26 cellular contexts compared by ENCODE assay signal in the genomic region with DNA sequence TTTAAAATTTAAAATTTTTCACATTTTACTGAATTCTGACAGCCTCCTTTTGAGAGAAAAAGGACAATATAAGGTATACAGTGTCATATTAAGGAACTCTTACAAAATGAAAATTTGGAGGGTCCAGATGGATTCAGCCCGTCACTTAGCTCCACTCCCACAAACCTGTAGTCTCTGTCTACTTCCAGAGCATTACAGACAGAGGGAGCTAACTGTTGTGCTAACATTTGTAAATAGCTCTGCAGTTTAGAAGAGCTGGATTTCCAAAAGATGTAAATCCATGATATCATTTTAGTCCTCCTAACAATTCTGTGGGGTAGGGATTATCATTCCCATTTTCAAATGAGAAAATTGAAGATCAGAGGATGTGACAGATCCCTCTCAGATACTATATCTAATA. TPM values are rescaled to one million over a fixed set of nuclear protein-coding genes. Genes with fewer than 3 reads are reported as not detected.
A peak's percentile ranks its signal among the peaks of the same experiment; 100 is the strongest.
DNase-seq lines count a peak whose midpoint lies in the region; ATAC-seq, FAIRE-seq and TF ChIP-seq lines count a peak whose summit lies in the region.
"Had no signal": no experiment of that assay in that cellular context is flagged by ENCODE, and none has a peak within 500 bp of the region (broad histone marks: within the 10 kb centered on the region; RNA-seq: fewer than 3 reads in every experiment).

No MANE protein-coding gene starts in this region.

- BruUV-seq in HepG2 (replicated peaks; lab: Mats Ljungman, UMichigan) = no TSS peak

- TF ChIP-seq POLR2A in HepG2 (IDR thresholded peaks at IDR 0.05; ENCODE audit: insufficient read depth in 1 of 2, low read depth in 2 of 2, low read length in 2 of 2) = no peak
- no peak for TF ChIP-seq POLR2A in right lobe of liver (IDR thresholded peaks at IDR 0.05)

- no peaks in the 10 kb centered on the region for H3K36me3 Mint-ChIP-seq in chondrocyte (ENCODE audit: low read depth)
- H3K36me3 Mint-ChIP-seq: activated naive CD4-positive, alpha-beta T cell treated with anti-CD3 and anti-CD28 coated beads, Interleukin-2, amount 50 U/mL, for 24 hours; brain; memory B cell had no signal

- H3K4me1 ChIP-seq in HepG2 (ENCODE audit: insufficient read depth, low read length) (peaks cover 26% of the 10 kb centered on the region), right lobe of liver (peaks cover 0 to 28% (median 6%) of the 10 kb centered on the region in 4 donors), hepatocyte (ENCODE audit: insufficient read depth) (no peaks in the 10 kb centered on the region)

- 93% methylated on average over 1 of the region's 1 CpG for WGBS in HepG2 (ENCODE audit: low lambda C conversion rate)
- 73% methylated on average over 1 of the region's 1 CpG for WGBS in right lobe of liver (ENCODE audit: insufficient coverage, low coverage, low lambda C conversion rate, missing lambda C conversion rate)
- WGBS in hepatocyte (ENCODE audit: low lambda C conversion rate, missing lambda C conversion rate) = 76% methylated on average over 1 of the region's 1 CpG

- TF ChIP-seq EP300 in HepG2 (IDR thresholded peaks at IDR 0.05; ENCODE audit: low read depth in 2 of 2, low read length in 2 of 2) (no peak), HepG2 (CRISPR knock-in tag; IDR thresholded peaks at IDR 0.05; ENCODE audit: borderline replicate concordance) (no peak)

- POLR2A ChIA-PET in HepG2 (lab: Yijun Ruan, JAX) = no interaction called here

- in situ Hi-C loops in HepG2 (cut with HindIII; ENCODE audit: extremely low pct_ligation_motif_present, low pct_unique_long_range_greater_than_20kb) = no loop called here

- H4K20me1 ChIP-seq in HepG2 (ENCODE audit: insufficient read depth, low read length) (no peaks in the 10 kb centered on the region), hepatocyte (ENCODE audit: insufficient read depth, poor library complexity, severe bottlenecking) (no peaks in the 10 kb centered on the region)

- H3K27ac ChIP-seq in HepG2 (ENCODE audit: extremely low read length, insufficient read depth, low read length) = no peak overlapping the region
- H3K27ac ChIP-seq in right lobe of liver = no peak overlapping the region
- H3K27ac ChIP-seq in hepatocyte = no peak overlapping the region
- H3K27ac ChIP-seq: HL-60 had no signal

- intact Hi-C loops in HepG2 (cut with micrococcal nuclease; ENCODE audit: unreplicated experiment) = no loop called here
- intact Hi-C loops in right lobe of liver (cut with DNase I) = no loop called here

- H2AFZ ChIP-seq in HepG2 (ENCODE audit: low read length) (no peak overlapping the region), hepatocyte (no peak overlapping the region)

- H3K4me3 ChIP-seq in HepG2 (replicated peaks in 1 of 3; ENCODE audit: insufficient read depth in 1 of 3, low read depth in 2 of 3, low read length in 3 of 3) (no peak overlapping the region), right lobe of liver (no peak overlapping the region), hepatocyte (no peak overlapping the region)
- H3K4me3 ChIP-seq: K562, transverse colon had no signal

- H3K27me3 ChIP-seq in HepG2 (ENCODE audit: control insufficient read depth in 1 of 2, insufficient read depth in 2 of 2, low read length in 2 of 2) (no peaks in the 10 kb centered on the region), right lobe of liver (no peaks in the 10 kb centered on the region), hepatocyte (no peaks in the 10 kb centered on the region)
- H3K27me3 ChIP-seq: transverse colon had no signal

- CTCF ChIA-PET in HepG2 (lab: Yijun Ruan, JAX; ENCODE audit: low intra/inter-chr PET ratio, low total read pairs) = no interaction called here

- H3K9me3 ChIP-seq in HepG2 (ENCODE audit: low read length) (no peaks in the 10 kb centered on the region), right lobe of liver (no peaks in the 10 kb centered on the region), hepatocyte (ENCODE audit: low read depth) (no peaks in the 10 kb centered on the region)
- H3K9me3 ChIP-seq: transverse colon had no signal

- no peak overlapping the region for H3K4me2 ChIP-seq in HepG2 (ENCODE audit: low read depth, low read length)
- H3K4me2 ChIP-seq in hepatocyte = no peak overlapping the region

- no peaks in the 10 kb centered on the region for H3K9me3 Mint-ChIP-seq in chondrocyte (ENCODE audit: low read depth)
- H3K9me3 Mint-ChIP-seq: activated CD4-positive, alpha-beta memory T cell treated with anti-CD3 and anti-CD28 coated beads, Interleukin-2, amount 10 ng/mL, durations not matched to agents 7 days and 5 days; activated naive CD4-positive, alpha-beta T cell treated with anti-CD3 and anti-CD28 coated beads, Interleukin-2, amount 50 U/mL, for 24 hours; activated T-cell treated with anti-CD3 and anti-CD28 coated beads, Interleukin-2, amount 50 U/mL, for 24 hours; brain; memory B cell; nephron progenitor cell had no signal

- DNase-seq in HepG2 (ENCODE audit: low spot score) = no peak
- DNase-seq in right lobe of liver = no peak
- no peak for DNase-seq in chondrocyte (ENCODE audit: low spot score)
- DNase-seq in hepatocyte (ENCODE audit: low spot score) = no peak
- no peak for DNase-seq in GM10266 (ENCODE audit: extremely low spot score)
- DNase-seq in activated effector memory CD4-positive, alpha-beta T cell treated with Interleukin-2 at 50 U/mL for 16 hours = no peak
- DNase-seq in stimulated activated CD4-positive, alpha-beta T cell treated with anti-CD3 and anti-CD28 coated beads, Interleukin-12 subunit alpha, Interleukin-12 subunit beta, amount 100 ng/mL, for 4 hours = no peak
- DNase-seq: activated CD4-positive, alpha-beta memory T cell treated with anti-CD3 and anti-CD28 coated beads, Interleukin-2, amount 10 ng/mL, durations not matched to agents 7 days and 5 days; activated T-cell treated with anti-CD3 and anti-CD28 coated beads, Interleukin-2, amount 50 U/mL, for 24 hours; erythroblast; MV-4-11; NCI-H187 treated with DMSO at 0.1 percent for 48 hours; NCI-H510A; nephron progenitor cell; SIG-M5; stimulated activated naive CD4-positive, alpha-beta T cell; T-helper 17 cell; transverse colon had no signal

- H3K9me2 ChIP-seq in hepatocyte (replicated peaks; ENCODE audit: insufficient read depth) = no peaks in the 10 kb centered on the region

- TF ChIP-seq RAD21 in HepG2 (CRISPR knock-in tag; IDR thresholded peaks at IDR 0.05) = no peak

- ATAC-seq in HepG2 = no peak
- ATAC-seq in right lobe of liver = no peak
- ATAC-seq in GM18873 (IDR thresholded peaks at IDR 0.05; ENCODE audit: low FRiP score, unreplicated experiment) = no peak
- ATAC-seq: K562, T-helper 17 cell had no signal

- H3K79me2 ChIP-seq in HepG2 (ENCODE audit: insufficient read depth, low read length) (peaks cover 16% of the 10 kb centered on the region), hepatocyte (peaks cover 44% of the 10 kb centered on the region)

- no peak for FAIRE-seq in HepG2 (lab: Jason Lieb, UNC)
- FAIRE-seq: H54, islet of Langerhans, K562 had no signal

- H3K27ac Mint-ChIP-seq in chondrocyte (ENCODE audit: unreplicated experiment) = no peak overlapping the region
- H3K27ac Mint-ChIP-seq: activated CD4-positive, alpha-beta memory T cell treated with anti-CD3 and anti-CD28 coated beads, Interleukin-2, amount 10 ng/mL, durations not matched to agents 7 days and 5 days; activated naive CD4-positive, alpha-beta T cell treated with anti-CD3 and anti-CD28 coated beads, Interleukin-2, amount 50 U/mL, for 24 hours; activated T-cell treated with anti-CD3 and anti-CD28 coated beads, Interleukin-2, amount 50 U/mL, for 24 hours; brain; memory B cell; nephron progenitor cell; T-helper 17 cell had no signal

- peaks cover 7% of the 10 kb centered on the region for H3K4me1 Mint-ChIP-seq in chondrocyte (ENCODE audit: low read depth)
- H3K4me1 Mint-ChIP-seq: activated CD4-positive, alpha-beta memory T cell treated with anti-CD3 and anti-CD28 coated beads, Interleukin-2, amount 10 ng/mL, durations not matched to agents 7 days and 5 days; activated naive CD4-positive, alpha-beta T cell treated with anti-CD3 and anti-CD28 coated beads, Interleukin-2, amount 50 U/mL, for 24 hours; T-helper 17 cell had no signal

- H3K9ac ChIP-seq in HepG2 (ENCODE audit: insufficient read depth, low read depth, low read length) = no peak overlapping the region

- TF ChIP-seq CTCF in HepG2 (CRISPR knock-in tag; IDR thresholded peaks at IDR 0.05) = 0 out of 2 replicates have a peak, but pooled peaks have one; percentile 7
- no peak for TF ChIP-seq CTCF in right lobe of liver (IDR thresholded peaks at IDR 0.05)
- peak; percentile 63 for TF ChIP-seq CTCF in chondrocyte (IDR thresholded peaks at IDR 0.05)
- TF ChIP-seq CTCF in hepatocyte (IDR thresholded peaks at IDR 0.05; ENCODE audit: poor library complexity) = peak; percentile 37
- TF ChIP-seq CTCF in GM10266 (IDR thresholded peaks at IDR 0.05; ENCODE audit: control insufficient read depth, insufficient read depth, low read depth, missing control alignments) = no peak

- H3K36me3 ChIP-seq in HepG2 (replicated peaks in 1 of 2; ENCODE audit: control insufficient read depth in 1 of 2, insufficient read depth in 2 of 2, low read length in 2 of 2) (no peaks in the 10 kb centered on the region), right lobe of liver (no peaks in the 10 kb centered on the region), hepatocyte (replicated peaks; ENCODE audit: insufficient read depth, low read depth) (no peaks in the 10 kb centered on the region)
- H3K36me3 ChIP-seq: transverse colon had no signal

- H3K27me3 Mint-ChIP-seq in chondrocyte (ENCODE audit: low read depth) = no peaks in the 10 kb centered on the region
- H3K27me3 Mint-ChIP-seq: activated naive CD4-positive, alpha-beta T cell treated with anti-CD3 and anti-CD28 coated beads, Interleukin-2, amount 50 U/mL, for 24 hours; activated T-cell treated with anti-CD3 and anti-CD28 coated beads, Interleukin-2, amount 50 U/mL, for 24 hours; brain; memory B cell; T-helper 17 cell had no signal

- H3K4me3 Mint-ChIP-seq in chondrocyte (ENCODE audit: unreplicated experiment) = no peak overlapping the region
- H3K4me3 Mint-ChIP-seq: activated CD4-positive, alpha-beta memory T cell treated with anti-CD3 and anti-CD28 coated beads, Interleukin-2, amount 10 ng/mL, durations not matched to agents 7 days and 5 days; activated naive CD4-positive, alpha-beta T cell treated with anti-CD3 and anti-CD28 coated beads, Interleukin-2, amount 50 U/mL, for 24 hours; activated T-cell treated with anti-CD3 and anti-CD28 coated beads, Interleukin-2, amount 50 U/mL, for 24 hours; brain; memory B cell; nephron progenitor cell; T-helper 17 cell had no signal

RNA-seq across cellular contexts. Expression of gene SERINC3, which starts 16.1 kb away (rescaled TPM):
- total RNA-seq in HepG2 (2016; rRNA removed; fragmentation: Illumina TruSeq; extraction: Trizol) = 53.5 and 82.0 TPM in 2 replicates
- 18.2 and 23.6 TPM in 2 replicates for total RNA-seq in HepG2 (2016; cell fraction: cytosol; rRNA removed; fragmentation: Illumina TruSeq; extraction: Trizol; ENCODE audit: low read depth)
- 60.4 and 86.2 TPM in 2 replicates for total RNA-seq in HepG2 (2016; cell fraction: insoluble cytoplasmic fraction; rRNA removed; fragmentation: Illumina TruSeq; extraction: Trizol)
- total RNA-seq in HepG2 (2016; cell fraction: membrane; rRNA removed; fragmentation: Illumina TruSeq; extraction: Trizol) = 40.1 and 41.9 TPM in 2 replicates
- total RNA-seq in HepG2 (2016; cell fraction: nucleus; rRNA removed; fragmentation: Illumina TruSeq; extraction: Trizol) = 61.2 and 69.4 TPM in 2 replicates
- polyA plus RNA-seq in HepG2 (2011; rRNA removed) = 208 and 226 TPM in 2 replicates
- 233 and 277 TPM in 2 replicates for polyA plus RNA-seq in HepG2 (2011; cell fraction: cytosol; rRNA removed)
- 99.3 and 112 TPM in 2 replicates for polyA plus RNA-seq in HepG2 (2011; cell fraction: nucleus; rRNA removed)
- polyA plus RNA-seq in HepG2 (2012) = 113 and 127 TPM in 2 replicates
- polyA plus RNA-seq in HepG2 (2016; cell fraction: cytosol; fragmentation: Illumina TruSeq; extraction: Trizol; ENCODE audit: low read depth) = 14.1 and 17.6 TPM in 2 replicates
- 45.2 and 48.0 TPM in 2 replicates for polyA plus RNA-seq in HepG2 (2016; cell fraction: insoluble cytoplasmic fraction; fragmentation: Illumina TruSeq; extraction: Trizol; ENCODE audit: low read depth)
- 24.9 and 28.0 TPM in 2 replicates for polyA plus RNA-seq in HepG2 (2016; cell fraction: membrane; fragmentation: Illumina TruSeq; extraction: Trizol; ENCODE audit: low read depth)
- polyA plus RNA-seq in HepG2 (2016; cell fraction: nucleus; fragmentation: Illumina TruSeq; extraction: Trizol; ENCODE audit: insufficient read depth, low read depth) = 80.9 and 84.6 TPM in 2 replicates
- polyA minus RNA-seq in HepG2 (2011; rRNA and poly(A)+ RNA removed; ENCODE audit: low replicate concordance) = 441 and 695 TPM in 2 replicates
- 196 and 254 TPM in 2 replicates for polyA minus RNA-seq in HepG2 (2011; cell fraction: cytosol; rRNA and poly(A)+ RNA removed)
- polyA minus RNA-seq in HepG2 (2011; cell fraction: nucleus; rRNA and poly(A)+ RNA removed) = 98.0 and 139 TPM in 2 replicates
- 10 to 100 TPM; 42.2 to 77.5 (median 58.5) TPM for total RNA-seq in right lobe of liver
- 102 to 121 TPM (median 116 TPM) in 3 replicates for total RNA-seq in chondrocyte
- 80.0 and 96.9 TPM in 2 replicates for total RNA-seq in hepatocyte
- 119 and 128 TPM in 2 replicates for polyA plus RNA-seq in hepatocyte

RNA-seq across cellular contexts. Expression of gene PKIG, which starts 44.4 kb away (rescaled TPM):
- total RNA-seq in HepG2 (2016; rRNA removed; fragmentation: Illumina TruSeq; extraction: Trizol) = 44.5 and 47.6 TPM in 2 replicates
- total RNA-seq in HepG2 (2016; cell fraction: cytosol; rRNA removed; fragmentation: Illumina TruSeq; extraction: Trizol; ENCODE audit: low read depth) = 153 and 165 TPM in 2 replicates
- total RNA-seq in HepG2 (2016; cell fraction: insoluble cytoplasmic fraction; rRNA removed; fragmentation: Illumina TruSeq; extraction: Trizol) = 46.5 and 47.5 TPM in 2 replicates
- 152 and 172 TPM in 2 replicates for total RNA-seq in HepG2 (2016; cell fraction: membrane; rRNA removed; fragmentation: Illumina TruSeq; extraction: Trizol)
- 15.9 and 17.5 TPM in 2 replicates for total RNA-seq in HepG2 (2016; cell fraction: nucleus; rRNA removed; fragmentation: Illumina TruSeq; extraction: Trizol)
- 30.8 and 31.0 TPM in 2 replicates for polyA plus RNA-seq in HepG2 (2011; rRNA removed)
- 38.5 and 44.2 TPM in 2 replicates for polyA plus RNA-seq in HepG2 (2011; cell fraction: cytosol; rRNA removed)
- 16.9 and 18.1 TPM in 2 replicates for polyA plus RNA-seq in HepG2 (2011; cell fraction: nucleus; rRNA removed)
- polyA plus RNA-seq in HepG2 (2012) = 31.8 and 34.8 TPM in 2 replicates
- polyA plus RNA-seq in HepG2 (2016; cell fraction: cytosol; fragmentation: Illumina TruSeq; extraction: Trizol; ENCODE audit: low read depth) = 204 and 234 TPM in 2 replicates
- 54.1 and 61.3 TPM in 2 replicates for polyA plus RNA-seq in HepG2 (2016; cell fraction: insoluble cytoplasmic fraction; fragmentation: Illumina TruSeq; extraction: Trizol; ENCODE audit: low read depth)
- 173 and 198 TPM in 2 replicates for polyA plus RNA-seq in HepG2 (2016; cell fraction: membrane; fragmentation: Illumina TruSeq; extraction: Trizol; ENCODE audit: low read depth)
- polyA plus RNA-seq in HepG2 (2016; cell fraction: nucleus; fragmentation: Illumina TruSeq; extraction: Trizol; ENCODE audit: insufficient read depth, low read depth) = 31.1 and 35.7 TPM in 2 replicates
- polyA minus RNA-seq in HepG2 (2011; rRNA and poly(A)+ RNA removed; ENCODE audit: low replicate concordance) = 5.9 and 22.6 TPM in 2 replicates
- 13.4 and 14.9 TPM in 2 replicates for polyA minus RNA-seq in HepG2 (2011; cell fraction: cytosol; rRNA and poly(A)+ RNA removed)
- polyA minus RNA-seq in HepG2 (2011; cell fraction: nucleus; rRNA and poly(A)+ RNA removed) = 9.3 and 9.9 TPM in 2 replicates
- total RNA-seq in right lobe of liver = 10 to 100 TPM; 11.7 to 31.7 (median 21.8) TPM
- 20.3 to 29.3 TPM (median 26.1 TPM) in 3 replicates for total RNA-seq in chondrocyte
- total RNA-seq in hepatocyte = 51.9 and 60.5 TPM in 2 replicates
- 46.8 and 47.6 TPM in 2 replicates for polyA plus RNA-seq in hepatocyte

Comparison
In these comparisons a context has a peak if more than half of its experiments do, and no peak if none do; other contexts are left out.
1. CTCF ChIP-seq: peak in HepG2 (single experiment), chondrocyte (single experiment) and hepatocyte (single experiment); none in right lobe of liver (0 of 4) and GM10266 (single experiment).